ENCODE assay signal across 11 cellular contexts in the genomic region with DNA sequence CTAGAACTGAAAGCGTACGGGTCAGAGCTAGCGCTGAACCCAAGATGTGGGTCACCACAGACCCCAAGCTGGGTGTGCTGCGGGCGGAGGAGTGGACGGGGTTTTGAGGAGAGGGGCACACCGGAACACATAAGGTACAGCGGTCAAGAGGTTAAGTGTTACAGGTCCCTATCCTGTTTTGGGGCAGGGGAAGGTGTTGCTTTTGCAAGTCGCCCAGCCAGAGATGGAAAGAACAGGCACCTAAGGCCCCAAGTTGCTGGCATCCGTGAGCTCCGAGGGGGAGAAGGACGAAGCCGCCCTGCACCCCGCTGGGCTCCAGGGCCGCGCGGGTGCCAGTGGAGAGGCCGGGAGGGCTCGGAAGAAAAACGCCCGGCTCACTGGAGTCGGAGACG. TPM values are rescaled to one million over a fixed set of nuclear protein-coding genes. Genes with fewer than 3 reads are reported as not detected.
A peak's percentile ranks its signal among the peaks of the same experiment; 100 is the strongest.
DNase-seq lines count a peak whose midpoint lies in the region; ATAC-seq and TF ChIP-seq lines count a peak whose summit lies in the region.
"Had no signal": no experiment of that assay in that cellular context is flagged by ENCODE, and none has a peak within 500 bp of the region (broad histone marks: within the 10 kb centered on the region; RNA-seq: fewer than 3 reads in every experiment).

No MANE protein-coding gene starts in this region.

- peak overlapping the region; percentile 56 for H3K4me3 Mint-ChIP-seq in natural killer cell treated with Interleukin-12 subunit alpha and Interleukin-12 subunit beta and Interleukin-15 and Interleukin-18, amount 100 ng/mL, for 72 hours
- H3K4me3 Mint-ChIP-seq in natural killer cell = no peak overlapping the region
- H3K4me3 Mint-ChIP-seq in endodermal cell = peak overlapping the region; percentile 70
- H3K4me3 Mint-ChIP-seq in naive thymus-derived CD4-positive, alpha-beta T cell = peak overlapping the region; percentile 12 to 74 (median 69)

- H3K9me3 Mint-ChIP-seq in natural killer cell treated with Interleukin-12 subunit alpha and Interleukin-12 subunit beta and Interleukin-15 and Interleukin-18, amount 100 ng/mL, for 72 hours = no peaks in the 10 kb centered on the region
- no peaks in the 10 kb centered on the region for H3K9me3 Mint-ChIP-seq in natural killer cell
- H3K9me3 Mint-ChIP-seq in endodermal cell = no peaks in the 10 kb centered on the region
- peaks cover 0 to 2% (median 0%) of the 10 kb centered on the region in 11 donors for H3K9me3 Mint-ChIP-seq in naive thymus-derived CD4-positive, alpha-beta T cell

- 46 to 85% methylated on average over 6 to 23 of the region's 23 CpGs for WGBS in endodermal cell (ENCODE audit: insufficient coverage in 1 of 2, insufficient read length in 1 of 2), 2 experiments

- no peak for TF ChIP-seq POLR2A in vagina (IDR thresholded peaks at IDR 0.05)

- CTCF ChIA-PET in naive thymus-derived CD4-positive, alpha-beta T cell (lab: Charles Lee) = no interaction called here

- H3K4me3 ChIP-seq in endodermal cell (ENCODE audit: low read length) = peak overlapping the region; percentile 73
- no peak overlapping the region for H3K4me3 ChIP-seq in naive thymus-derived CD4-positive, alpha-beta T cell (ENCODE audit: low read length)
- peak overlapping the region; percentile 56 to 68 for H3K4me3 ChIP-seq in vagina
- H3K4me3 ChIP-seq: PC-9 had no signal

- POLR2A ChIA-PET in naive thymus-derived CD4-positive, alpha-beta T cell (lab: Charles Lee) = no interaction called here

- H3K36me3 ChIP-seq in endodermal cell (ENCODE audit: control insufficient read depth, insufficient read depth, low read length) (no peaks in the 10 kb centered on the region), vagina (no peaks in the 10 kb centered on the region)
- no peaks in the 10 kb centered on the region for H3K36me3 ChIP-seq in naive thymus-derived CD4-positive, alpha-beta T cell (ENCODE audit: control insufficient read depth in 2 of 3, insufficient read depth in 3 of 3, low read length in 3 of 3)

- H3K27ac Mint-ChIP-seq in natural killer cell treated with Interleukin-12 subunit alpha and Interleukin-12 subunit beta and Interleukin-15 and Interleukin-18, amount 100 ng/mL, for 72 hours = no peak overlapping the region
- H3K27ac Mint-ChIP-seq in natural killer cell = no peak overlapping the region
- H3K27ac Mint-ChIP-seq in endodermal cell = no peak overlapping the region
- no peak overlapping the region for H3K27ac Mint-ChIP-seq in naive thymus-derived CD4-positive, alpha-beta T cell

- H3K4me1 ChIP-seq in endodermal cell (ENCODE audit: control insufficient read depth, insufficient read depth, low read length) (no peaks in the 10 kb centered on the region), vagina (peaks cover 42% of the 10 kb centered on the region)
- H3K4me1 ChIP-seq in naive thymus-derived CD4-positive, alpha-beta T cell (ENCODE audit: control insufficient read depth in 2 of 2, insufficient read depth in 2 of 2, low read length in 2 of 2) = no peaks in the 10 kb centered on the region

- H3K27me3 Mint-ChIP-seq in natural killer cell treated with Interleukin-12 subunit alpha and Interleukin-12 subunit beta and Interleukin-15 and Interleukin-18, amount 100 ng/mL, for 72 hours = peaks cover 28 to 33% of the 10 kb centered on the region in 2 donors
- H3K27me3 Mint-ChIP-seq in natural killer cell (ENCODE audit: low read depth in 2 of 2) (peaks cover 40 to 42% of the 10 kb centered on the region in 2 donors), endodermal cell (ENCODE audit: insufficient read depth) (peaks cover 32% of the 10 kb centered on the region)
- H3K27me3 Mint-ChIP-seq in naive thymus-derived CD4-positive, alpha-beta T cell = peaks cover 40 to 60% (median 51%) of the 10 kb centered on the region in 5 donors

- no peaks in the 10 kb centered on the region for H3K36me3 Mint-ChIP-seq in natural killer cell treated with Interleukin-12 subunit alpha and Interleukin-12 subunit beta and Interleukin-15 and Interleukin-18, amount 100 ng/mL, for 72 hours
- H3K36me3 Mint-ChIP-seq in natural killer cell = no peaks in the 10 kb centered on the region
- no peaks in the 10 kb centered on the region for H3K36me3 Mint-ChIP-seq in endodermal cell (ENCODE audit: low read depth)
- peaks cover 0 to 2% (median 0%) of the 10 kb centered on the region in 5 donors for H3K36me3 Mint-ChIP-seq in naive thymus-derived CD4-positive, alpha-beta T cell

- no peaks in the 10 kb centered on the region for H3K9me3 ChIP-seq in endodermal cell (ENCODE audit: control insufficient read depth, low read length)
- H3K9me3 ChIP-seq in naive thymus-derived CD4-positive, alpha-beta T cell (ENCODE audit: control insufficient read depth in 2 of 3, low read length in 3 of 3) = no peaks in the 10 kb centered on the region
- no peaks in the 10 kb centered on the region for H3K9me3 ChIP-seq in vagina

- no peak overlapping the region for H3K9ac ChIP-seq in endodermal cell (ENCODE audit: extremely low read depth, low read length, poor library complexity, severe bottlenecking)

- H3K27ac ChIP-seq in endodermal cell (ENCODE audit: low read depth, low read length) = no peak overlapping the region
- H3K27ac ChIP-seq in naive thymus-derived CD4-positive, alpha-beta T cell (ENCODE audit: low read depth, low read length) = no peak overlapping the region
- H3K27ac ChIP-seq in vagina = peak overlapping the region; percentile 69
- H3K27ac ChIP-seq in substantia nigra (ENCODE audit: low read depth, low read length, poor library complexity, severe bottlenecking) = no peak overlapping the region
- H3K27ac ChIP-seq: PC-9 had no signal

- no peak for TF ChIP-seq CTCF in natural killer cell (IDR thresholded peaks at IDR 0.05)
- no peak for TF ChIP-seq CTCF in endodermal cell (conservative IDR thresholded peaks at IDR 0.05)
- TF ChIP-seq CTCF in vagina (IDR thresholded peaks at IDR 0.05) = no peak

- H3K4me1 Mint-ChIP-seq in natural killer cell treated with Interleukin-12 subunit alpha and Interleukin-12 subunit beta and Interleukin-15 and Interleukin-18, amount 100 ng/mL, for 72 hours (ENCODE audit: low read depth in 2 of 2) = peaks cover 0 to 6% of the 10 kb centered on the region in 2 donors
- peaks cover 7 to 13% of the 10 kb centered on the region in 2 donors for H3K4me1 Mint-ChIP-seq in natural killer cell
- peaks cover 2% of the 10 kb centered on the region for H3K4me1 Mint-ChIP-seq in endodermal cell
- H3K4me1 Mint-ChIP-seq in naive thymus-derived CD4-positive, alpha-beta T cell = peaks cover 0 to 22% (median 14%) of the 10 kb centered on the region in 7 donors

- H3K27me3 ChIP-seq in endodermal cell (ENCODE audit: control insufficient read depth, insufficient read depth, low read length, poor library complexity, severe bottlenecking) = peaks cover 48% of the 10 kb centered on the region
- no peaks in the 10 kb centered on the region for H3K27me3 ChIP-seq in naive thymus-derived CD4-positive, alpha-beta T cell (ENCODE audit: control insufficient read depth in 2 of 2, insufficient read depth in 2 of 2, low read length in 2 of 2)
- no peaks in the 10 kb centered on the region for H3K27me3 ChIP-seq in vagina

- no peak for DNase-seq in natural killer cell treated with Interleukin-12 subunit alpha and Interleukin-12 subunit beta and Interleukin-15 and Interleukin-18, amount 100 ng/mL, for 72 hours (ENCODE audit: low spot score)
- no peak for DNase-seq in natural killer cell
- no peak for DNase-seq in endodermal cell
- no peak for DNase-seq in naive thymus-derived CD4-positive, alpha-beta T cell
- DNase-seq in vagina (ENCODE audit: extremely low spot score in 2 of 2) = no peak
- DNase-seq in HPDE6-E6E7 (ENCODE audit: extremely low spot score) = no peak
- DNase-seq in substantia nigra (lab: John Stamatoyannopoulos, UW) = no peak
- no peak for DNase-seq in AML-193 (lab: John Stamatoyannopoulos, UW)
- DNase-seq: cerebellar nuclear complex, NCI-H1092, PC-9 had no signal

- intact Hi-C loops in natural killer cell (cut with micrococcal nuclease) = no loop called here
- intact Hi-C loops in naive thymus-derived CD4-positive, alpha-beta T cell (cut with micrococcal nuclease) = no loop called here
- intact Hi-C loops in vagina (cut with DNase I) = no loop called here

- peak in 1 of 2 donors; percentile 43 for ATAC-seq in natural killer cell treated with Interleukin-12 subunit alpha and Interleukin-12 subunit beta and Interleukin-15 and Interleukin-18, amount 100 ng/mL, for 72 hours
- ATAC-seq in natural killer cell = no peak
- ATAC-seq in naive thymus-derived CD4-positive, alpha-beta T cell = no peak

RNA-seq across cellular contexts. Expression of a gene that starts 0.9 kb away (rescaled TPM):
- total RNA-seq in natural killer cell treated with Interleukin-12 subunit alpha and Interleukin-12 subunit beta and Interleukin-15 and Interleukin-18, amount 100 ng/mL, for 72 hours = under 1 TPM in 1 of 2 donors, not detected in 1; 0.45 TPM
- total RNA-seq in natural killer cell = 1 to 10 TPM in 1 of 3 donors, not detected in 2; 1.8 TPM
- total RNA-seq in endodermal cell = 1 to 10 TPM in 1 of 2 donors, under 1 TPM in 1; 0.62 to 8.0 TPM
- polyA plus RNA-seq in endodermal cell (2013, experiment 1 of 2) = 0.78 TPM
- 1.2 TPM for polyA plus RNA-seq in endodermal cell (2013, experiment 2 of 2)
- total RNA-seq in naive thymus-derived CD4-positive, alpha-beta T cell = under 1 TPM in 1 of 5 experiments, not detected in 4; 0.34 TPM
- not detected for polyA plus RNA-seq in naive thymus-derived CD4-positive, alpha-beta T cell
- 11.0 TPM for total RNA-seq in vagina
